Comparison of ENCODE assay signal across 9 cellular contexts in genomic region chr7:50206521-50207250, GRCh38.
DNase-seq lines count a peak whose midpoint lies in the region; ATAC-seq lines count a peak whose summit lies in the region.
"Had no signal": no experiment of that assay in that cellular context is flagged by ENCODE, and none has a peak within 500 bp of the region (broad histone marks: within the 10 kb centered on the region; RNA-seq: fewer than 3 reads in every experiment).

No MANE protein-coding gene starts in this region.

- H3K36me3 Mint-ChIP-seq in activated T-cell treated with anti-CD3 and anti-CD28 coated beads, Interleukin-2, amount 50 U/mL, for 4 hours (ENCODE audit: insufficient read depth) = no peaks in the 10 kb centered on the region

- no peaks in the 10 kb centered on the region for H3K9me3 Mint-ChIP-seq in activated T-cell treated with anti-CD3 and anti-CD28 coated beads, Interleukin-2, amount 50 U/mL, for 4 hours

- H3K27ac ChIP-seq in mesendoderm (ENCODE audit: low read depth, low read length) = no peak overlapping the region
- H3K27ac ChIP-seq: 22Rv1 had no signal

- H3K27me3 ChIP-seq in mesendoderm (ENCODE audit: insufficient read depth, low read length, poor library complexity) = no peaks in the 10 kb centered on the region

- H2BK120ac ChIP-seq in mesendoderm (ENCODE audit: low read depth, low read length) = no peak overlapping the region

- H3K4me1 ChIP-seq in mesendoderm (ENCODE audit: control insufficient read depth, low read depth, low read length) = no peaks in the 10 kb centered on the region

- no peaks in the 10 kb centered on the region for H3K79me2 ChIP-seq in mesendoderm (ENCODE audit: control insufficient read depth, insufficient read depth, low read length)

- H3K36me3 ChIP-seq in mesendoderm (ENCODE audit: control insufficient read depth, insufficient read depth, low read length) = no peaks in the 10 kb centered on the region

- no peak overlapping the region for H2BK15ac ChIP-seq in mesendoderm (replicated peaks; ENCODE audit: low read depth)

- no peak overlapping the region for H3K18ac ChIP-seq in mesendoderm (ENCODE audit: low read length)

- no peak overlapping the region for H4K5ac ChIP-seq in mesendoderm (ENCODE audit: low read length)

- no peak overlapping the region for H2AK5ac ChIP-seq in mesendoderm (ENCODE audit: low read length)

- DNase-seq in DMS53 (lab: John Stamatoyannopoulos, UW) = peak; percentile 54
- no peak for DNase-seq in DMS53 treated with DMSO at 0.1 percent for 48 hours (lab: John Stamatoyannopoulos, UW; ENCODE audit: unreplicated experiment)
- peak; percentile 76 for DNase-seq in activated T-cell treated with anti-CD3 and anti-CD28 coated beads, Interleukin-2, amount 50 U/mL, for 4 hours
- peak; percentile 23 for DNase-seq in mesendoderm
- peak; percentile 58 for DNase-seq in stimulated activated naive CD4-positive, alpha-beta T cell treated with Interleukin-2 at 50 U/mL for 16 hours (lab: John Stamatoyannopoulos, UW)
- DNase-seq in NCI-H1092 (lab: John Stamatoyannopoulos, UW) = no peak
- DNase-seq in amygdala (lab: John Stamatoyannopoulos, UW) = no peak

- H3K9ac ChIP-seq in mesendoderm (ENCODE audit: low read length) = no peak overlapping the region

- peak; percentile 58 to 63 for ATAC-seq in activated T-cell treated with anti-CD3 and anti-CD28 coated beads, Interleukin-2, amount 50 U/mL, for 4 hours
- no peak for ATAC-seq in HG03025 (IDR thresholded peaks at IDR 0.05; ENCODE audit: low FRiP score, unreplicated experiment)

- peak overlapping the region; percentile 50 for H3K4me3 Mint-ChIP-seq in activated T-cell treated with anti-CD3 and anti-CD28 coated beads, Interleukin-2, amount 50 U/mL, for 4 hours

- no peaks in the 10 kb centered on the region for H3K79me1 ChIP-seq in mesendoderm (ENCODE audit: low read length)

- H3K27me3 Mint-ChIP-seq in activated T-cell treated with anti-CD3 and anti-CD28 coated beads, Interleukin-2, amount 50 U/mL, for 4 hours (ENCODE audit: low read depth) = no peaks in the 10 kb centered on the region

- no peak overlapping the region for H4K8ac ChIP-seq in mesendoderm (ENCODE audit: low read depth, low read length)

- H3K4me3 ChIP-seq in mesendoderm (ENCODE audit: low read length) = no peak overlapping the region

- no peak overlapping the region for H2BK5ac ChIP-seq in mesendoderm (ENCODE audit: low read length)

- H3K4me2 ChIP-seq in mesendoderm (ENCODE audit: low read length) = no peak overlapping the region

- no peak overlapping the region for H3K23ac ChIP-seq in mesendoderm (ENCODE audit: low read length)

- WGBS in mesendoderm (ENCODE audit: extremely low coverage, insufficient coverage, low lambda C conversion rate) = no CpG with 5 or more reads among the region's 20 CpGs

- H3K4me1 Mint-ChIP-seq in activated T-cell treated with anti-CD3 and anti-CD28 coated beads, Interleukin-2, amount 50 U/mL, for 4 hours (ENCODE audit: low read depth) = peaks cover 79% of the 10 kb centered on the region

- no peak overlapping the region for H3K4ac ChIP-seq in mesendoderm (ENCODE audit: low read depth, low read length)

- no peak overlapping the region for H3K56ac ChIP-seq in mesendoderm (ENCODE audit: low read length)

Comparison
In these comparisons a context has a peak if more than half of its experiments do, and no peak if none do; other contexts are left out.
1. DNase-seq: peak in DMS53 (single experiment), activated T-cell treated with anti-CD3 and anti-CD28 coated beads, Interleukin-2, amount 50 U/mL, for 4 hours (single experiment), mesendoderm (single experiment) and stimulated activated naive CD4-positive, alpha-beta T cell treated with Interleukin-2 at 50 U/mL for 16 hours (single experiment); none in DMS53 treated with DMSO at 0.1 percent for 48 hours (single experiment), NCI-H1092 (single experiment) and amygdala (0 of 56).